ENCODE assay signal across 1 cellular context in genomic region chr9:113444736-113445135, GRCh38.
TF ChIP-seq lines count a peak whose summit lies in the region.

No MANE protein-coding gene starts in this region.

TF ChIP-seq in IMR-90, 13 proteins besides CTCF, POLR2A, EP300 and RAD21 (continued from another document):
- TF ChIP-seq ELK1 (IDR thresholded peaks at IDR 0.05; ENCODE audit: borderline replicate concordance, low read depth, low read length) (no peak), RFX5 (IDR thresholded peaks at IDR 0.05; ENCODE audit: low read depth, low read length) (no peak), CHD1 (IDR thresholded peaks at IDR 0.05; ENCODE audit: low read depth, low read length) (no peak), BHLHE40 (IDR thresholded peaks at IDR 0.05; ENCODE audit: low read depth, low read length) (no peak), MAZ (IDR thresholded peaks at IDR 0.05; ENCODE audit: borderline replicate concordance, low read depth, low read length) (no peak)
